18 cellular contexts compared by ENCODE assay signal in genomic region chr3:40207796-40208195, GRCh38.
"Had no signal": no experiment of that assay in that cellular context is flagged by ENCODE, and none has a peak within 500 bp of the region (broad histone marks: within the 10 kb centered on the region; RNA-seq: fewer than 3 reads in every experiment).

No MANE protein-coding gene starts in this region.

- H3K4me3 ChIP-seq: dorsolateral prefrontal cortex, heart right ventricle, stomach, testis, upper lobe of left lung had no signal

- DNase-seq: activated CD4-positive, alpha-beta T cell treated with anti-CD3 and anti-CD28 coated beads, Interleukin-2, amount 50 U/mL, for 1 hour; activated CD4-positive, CD25-positive, alpha-beta regulatory T cell treated with anti-CD3 and anti-CD28 coated beads, Interleukin-2, amount 50 U/mL, for 72 hours; activated CD8-positive, alpha-beta memory T cell treated with anti-CD3 and anti-CD28 coated beads, Interleukin-2, amount 50 U/mL, for 4 hours; activated effector memory CD4-positive, alpha-beta T cell treated with Interleukin-2 at 50 U/mL for 16 hours; activated naive CD4-positive, alpha-beta T cell treated with anti-CD3 and anti-CD28 coated beads, Interleukin-2, amount 50 U/mL, for 16 hours; activated T-cell treated with anti-CD3 and anti-CD28 coated beads, Interleukin-2, amount 50 U/mL, for 4 hours; caudate nucleus; dorsolateral prefrontal cortex; erythroblast; heart right ventricle; stimulated activated CD4-positive, alpha-beta T cell treated with anti-CD3 and anti-CD28 coated beads, Interleukin-4, amount 100 ng/mL, for 24 hours; stomach; SW 1271; T-helper 2 cell; testis; upper lobe of left lung had no signal

- FAIRE-seq: colon, frontal cortex had no signal
